In genomic region chr16:66517586-66518263, GRCh38 we compare ENCODE assay signal across 8 cellular contexts. TPM values are rescaled to one million over a fixed set of nuclear protein-coding genes. Genes with fewer than 3 reads are reported as not detected.
DNase-seq lines count a peak whose midpoint lies in the region; ATAC-seq and TF ChIP-seq lines count a peak whose summit lies in the region.

No MANE protein-coding gene starts in this region.

- peak overlapping the region; percentile 93 for H4K8ac ChIP-seq in mesenchymal stem cell (ENCODE audit: low read length)

- H3K9me3 ChIP-seq in mesenchymal stem cell (ENCODE audit: control insufficient read depth, low read length) (no peaks in the 10 kb centered on the region), thyroid gland (no peaks in the 10 kb centered on the region)

- H3K36me3 ChIP-seq in mesenchymal stem cell (ENCODE audit: control insufficient read depth in 1 of 2, insufficient read depth in 2 of 2, low read depth in 1 of 2, low read length in 2 of 2) = peaks cover 29% of the 10 kb centered on the region in 2 experiments
- no peaks in the 10 kb centered on the region for H3K36me3 ChIP-seq in thyroid gland

- H3K36me3 Mint-ChIP-seq in T-helper 1 cell treated with Interleukin-12 subunit alpha and Interleukin-12 subunit beta and Interleukin-4 antibody, amounts not matched to agents 30 μg/mL and 1 μg/mL, for 36 hours (ENCODE audit: low read depth) = peaks cover 9% of the 10 kb centered on the region

- no peak overlapping the region for H3K4me2 ChIP-seq in mesenchymal stem cell (ENCODE audit: low read length, poor library complexity, severe bottlenecking)

- DNase-seq in T-helper 1 cell = no peak
- no peak for DNase-seq in mesenchymal stem cell
- no peak for DNase-seq in thyroid gland
- DNase-seq in ureter (ENCODE audit: low spot score) = no peak
- no peak for DNase-seq in dermis blood vessel endothelial cell

- no peak overlapping the region for H3K23ac ChIP-seq in mesenchymal stem cell (ENCODE audit: low read length in 2 of 2)

- H3K27ac Mint-ChIP-seq in T-helper 1 cell treated with Interleukin-12 subunit alpha and Interleukin-12 subunit beta and Interleukin-4 antibody, amounts not matched to agents 30 μg/mL and 1 μg/mL, for 36 hours = peak overlapping the region; percentile 99

- H3K4ac ChIP-seq in mesenchymal stem cell (ENCODE audit: low read depth in 1 of 2, low read length in 2 of 2) = peak overlapping the region; percentile 12 to 89

- H2AK5ac ChIP-seq in mesenchymal stem cell (ENCODE audit: low read length, severe bottlenecking) = peak overlapping the region; percentile 85

- H3K27ac ChIP-seq in angular gyrus (ENCODE audit: low read depth, low read length) (peak overlapping the region; percentile 97), mesenchymal stem cell (ENCODE audit: low read length, poor library complexity, severe bottlenecking) (peak overlapping the region; percentile 98), thyroid gland (peak overlapping the region; percentile 90 to 96 (median 95))

- TF ChIP-seq CTCF in thyroid gland (IDR thresholded peaks at IDR 0.05) = no peak

- H4K91ac ChIP-seq in mesenchymal stem cell (ENCODE audit: low read length) = peak overlapping the region; percentile 79

- peak overlapping the region; percentile 77 for H3K9ac ChIP-seq in mesenchymal stem cell (ENCODE audit: low read length)

- H3K27me3 ChIP-seq in mesenchymal stem cell (ENCODE audit: control insufficient read depth in 1 of 2, insufficient read depth in 1 of 2, low read length in 2 of 2) (no peaks in the 10 kb centered on the region), thyroid gland (no peaks in the 10 kb centered on the region)

- peak overlapping the region in 1 of 2 experiments; percentile 29 for H3K14ac ChIP-seq in mesenchymal stem cell (ENCODE audit: low read length in 2 of 2)

- intact Hi-C loops in thyroid gland (cut with DNase I) = loop anchor here (5.0 kb wide), 1 partner anchor 35 kb away; the partner anchor contains the start of genes CKLF and TK2

- TF ChIP-seq POLR2A in thyroid gland (IDR thresholded peaks at IDR 0.05) = no peak

- H2BK12ac ChIP-seq in mesenchymal stem cell (ENCODE audit: low read length in 2 of 2) = peak overlapping the region; percentile 81 to 94

- peaks cover 19% of the 10 kb centered on the region for H3K79me1 ChIP-seq in mesenchymal stem cell (replicated peaks; ENCODE audit: low read length, poor library complexity, severe bottlenecking)

- H2BK120ac ChIP-seq in mesenchymal stem cell (ENCODE audit: low read depth, low read length) = peak overlapping the region; percentile 87

- whole genome bisulfite sequencing in mesenchymal stem cell = 93% methylated on average over 8 of the region's 8 CpGs
- 72 to 73% methylated on average over 8 of the region's 8 CpGs for WGBS in thyroid gland, 2 donors

- H3K18ac ChIP-seq in mesenchymal stem cell (ENCODE audit: low read depth in 1 of 2, low read length in 2 of 2) = peak overlapping the region; percentile 87 to 93

- peak overlapping the region; percentile 82 for H3K4me3 Mint-ChIP-seq in T-helper 1 cell treated with Interleukin-12 subunit alpha and Interleukin-12 subunit beta and Interleukin-4 antibody, amounts not matched to agents 30 μg/mL and 1 μg/mL, for 36 hours

- H2AFZ ChIP-seq in mesenchymal stem cell (ENCODE audit: low read depth, low read length) = no peak overlapping the region

- peaks cover 54% of the 10 kb centered on the region for H3K4me1 ChIP-seq in mesenchymal stem cell (ENCODE audit: control insufficient read depth, insufficient read depth, low read depth, low read length)
- H3K4me1 ChIP-seq in thyroid gland = peaks cover 61 to 85% of the 10 kb centered on the region in 2 donors

- ATAC-seq in HG02759 (IDR thresholded peaks at IDR 0.05; ENCODE audit: unreplicated experiment) = no peak

- no peaks in the 10 kb centered on the region for H3K27me3 Mint-ChIP-seq in T-helper 1 cell treated with Interleukin-12 subunit alpha and Interleukin-12 subunit beta and Interleukin-4 antibody, amounts not matched to agents 30 μg/mL and 1 μg/mL, for 36 hours (ENCODE audit: low read depth)

- peak overlapping the region; percentile 97 for H2BK5ac ChIP-seq in mesenchymal stem cell (ENCODE audit: low read depth, low read length, poor library complexity, severe bottlenecking)

- peak overlapping the region in 1 of 2 experiments; percentile 45 for H3K4me3 ChIP-seq in mesenchymal stem cell (ENCODE audit: insufficient read depth in 1 of 2, low read depth in 1 of 2, low read length in 2 of 2)
- no peak overlapping the region for H3K4me3 ChIP-seq in thyroid gland (replicated peaks in 1 of 3)

- peak overlapping the region; percentile 2 for H2BK15ac ChIP-seq in mesenchymal stem cell (ENCODE audit: low read depth, poor library complexity, severe bottlenecking)

- peaks cover 74% of the 10 kb centered on the region for H3K4me1 Mint-ChIP-seq in T-helper 1 cell treated with Interleukin-12 subunit alpha and Interleukin-12 subunit beta and Interleukin-4 antibody, amounts not matched to agents 30 μg/mL and 1 μg/mL, for 36 hours (ENCODE audit: low read depth)

- no peaks in the 10 kb centered on the region for H3K9me3 Mint-ChIP-seq in T-helper 1 cell treated with Interleukin-12 subunit alpha and Interleukin-12 subunit beta and Interleukin-4 antibody, amounts not matched to agents 30 μg/mL and 1 μg/mL, for 36 hours

RNA-seq across cellular contexts. Expression of gene TK2, which starts 32.2 kb away (rescaled TPM):
- 12.5 TPM for polyA plus RNA-seq in mesenchymal stem cell (2013, experiment 1 of 2)
- 12.8 TPM for polyA plus RNA-seq in mesenchymal stem cell (2013, experiment 2 of 2)
- total RNA-seq in thyroid gland = 10 to 100 TPM; 31.6 to 55.5 (median 46.6) TPM
- 37.9 TPM for total RNA-seq in ureter
- total RNA-seq in dermis blood vessel endothelial cell = 41.0 and 46.5 TPM in 2 replicates

RNA-seq across cellular contexts. Expression of gene CKLF, which starts 34.7 kb away (rescaled TPM):
- polyA plus RNA-seq in mesenchymal stem cell (2013, experiment 1 of 2) = 47.1 TPM
- 49.9 TPM for polyA plus RNA-seq in mesenchymal stem cell (2013, experiment 2 of 2)
- total RNA-seq in thyroid gland (10 to 100 TPM; 22.1 to 79.4 (median 49.9) TPM), ureter (34.0 TPM), dermis blood vessel endothelial cell (75.6 and 102 TPM in 2 replicates)

RNA-seq across cellular contexts. Expression of gene CMTM1, which starts 48.5 kb away (rescaled TPM):
- polyA plus RNA-seq in mesenchymal stem cell (2013, experiment 1 of 2) = 1.8 TPM
- polyA plus RNA-seq in mesenchymal stem cell (2013, experiment 2 of 2) = 1.5 TPM
- 1 to 10 TPM in 1 of 4 donors, not detected in 3; 3.8 TPM for total RNA-seq in thyroid gland
- total RNA-seq in ureter = 4.3 TPM
- 2.7 and 3.6 TPM in 2 replicates for total RNA-seq in dermis blood vessel endothelial cell
